In the genomic region with DNA sequence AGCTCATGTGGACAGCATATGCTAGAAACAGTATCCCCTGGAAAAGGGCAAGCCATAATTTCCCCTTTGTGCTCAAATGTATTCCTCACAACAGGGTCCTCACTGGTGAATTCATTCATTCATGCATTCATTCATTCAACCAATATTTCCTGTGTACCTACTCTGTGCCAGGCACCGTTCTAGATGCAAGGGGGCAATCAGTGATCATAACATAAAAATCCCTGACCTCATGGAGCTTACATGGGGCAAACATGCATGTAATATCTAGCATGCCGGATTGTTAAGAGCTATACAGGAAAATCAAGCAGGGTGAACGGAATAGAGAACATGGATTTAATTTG, we compare ENCODE assay signal across 1 cellular context.
TF ChIP-seq lines count a peak whose summit lies in the region.

No MANE protein-coding gene starts in this region.

TF ChIP-seq in HepG2, 621 proteins besides CTCF, POLR2A, EP300 and RAD21:
- 0 out of 2 replicates have a peak, but pooled peaks have one; percentile 0 for TF ChIP-seq SPEN (CRISPR knock-in tag; IDR thresholded peaks at IDR 0.05; ENCODE audit: low read depth)
- 0 out of 2 replicates have a peak, but pooled peaks have one; percentile 2 for TF ChIP-seq ZBTB34 (CRISPR knock-in tag; IDR thresholded peaks at IDR 0.05)
- TF ChIP-seq POLR2G (IDR thresholded peaks at IDR 0.05; ENCODE audit: low read depth, low read length): 0 out of 2 replicates have a peak, but pooled peaks have one; percentile 2
- 0 out of 2 replicates have a peak, but pooled peaks have one; percentile 11 for TF ChIP-seq SSRP1 (CRISPR knock-in tag; IDR thresholded peaks at IDR 0.05)
- TF ChIP-seq ELF4 (CRISPR knock-in tag; IDR thresholded peaks at IDR 0.05; ENCODE audit: borderline replicate concordance): peak; percentile 54; the same call in 1 of the 2 replicates
- no peak for TF ChIP-seq ISL2 (CRISPR knock-in tag; IDR thresholded peaks at IDR 0.05)
- 0 out of 2 replicates have a peak, but pooled peaks have one; percentile 21 for TF ChIP-seq ATF1 (CRISPR knock-in tag; IDR thresholded peaks at IDR 0.05)
- TF ChIP-seq ZKSCAN1 (IDR thresholded peaks at IDR 0.05; ENCODE audit: low read length): peak; percentile 70
- peak; percentile 2; the same call in 1 of the 2 replicates for TF ChIP-seq ZNF629 (CRISPR knock-in tag; conservative IDR thresholded peaks at IDR 0.05)
- 0 out of 2 replicates have a peak, but pooled peaks have one; percentile 8 for TF ChIP-seq DNMT3B (CRISPR knock-in tag; conservative IDR thresholded peaks at IDR 0.05)
- peak; percentile 84; the same call in 1 of the 2 replicates for TF ChIP-seq ZNF24 (IDR thresholded peaks at IDR 0.05)
- no peak for TF ChIP-seq SALL1 (CRISPR knock-in tag; IDR thresholded peaks at IDR 0.05)
- 0 out of 2 replicates have a peak, but pooled peaks have one; percentile 4 for TF ChIP-seq SP4 (CRISPR knock-in tag; IDR thresholded peaks at IDR 0.05)
- no peak for TF ChIP-seq ZNF660 (CRISPR knock-in tag; IDR thresholded peaks at IDR 0.05; ENCODE audit: borderline replicate concordance, low read depth)
- 0 out of 2 replicates have a peak, but pooled peaks have one; percentile 24 for TF ChIP-seq ZNF878 (CRISPR knock-in tag; IDR thresholded peaks at IDR 0.05)
